In the genomic region with DNA sequence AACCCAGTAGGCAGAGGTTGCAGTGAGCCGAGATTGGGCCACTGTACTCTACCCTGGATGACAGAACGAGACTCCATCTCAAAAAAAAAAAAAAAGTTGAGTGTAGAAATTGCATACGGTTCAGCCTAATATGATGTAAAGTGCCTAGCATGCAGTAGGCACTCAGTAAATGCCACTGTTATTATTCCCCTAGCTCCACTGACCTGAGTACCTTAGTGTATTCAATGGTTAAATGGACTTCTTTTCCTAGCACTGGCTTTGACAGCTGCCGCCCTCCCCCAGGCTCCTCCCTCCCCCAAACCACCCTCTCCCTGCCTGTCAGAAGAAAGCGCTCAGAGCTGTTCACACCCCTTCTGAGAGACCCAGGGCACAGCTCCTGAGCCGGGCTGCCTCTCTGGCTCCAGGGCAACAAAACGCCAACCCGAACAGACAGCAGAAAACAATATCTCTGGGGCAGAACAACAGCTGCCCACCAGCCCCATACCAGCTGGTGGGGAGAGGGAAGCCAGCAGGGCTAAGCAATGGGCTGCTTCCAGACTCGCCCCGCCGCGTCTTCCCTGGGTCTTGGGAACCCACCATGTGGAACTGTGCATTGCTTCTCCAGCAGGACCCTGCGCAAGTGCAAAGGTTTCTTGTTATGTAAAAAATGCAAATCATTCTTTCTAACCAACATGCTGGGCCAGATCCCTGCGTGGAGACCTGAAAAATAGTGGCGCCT, we compare ENCODE assay signal across 2 cellular contexts.
TF ChIP-seq lines count a peak whose summit lies in the region.

No MANE protein-coding gene starts in this region.

TF ChIP-seq in SK-N-SH, 30 proteins besides CTCF, POLR2A, EP300 and RAD21 (continues in another document):
- no peak for TF ChIP-seq ZBTB33 (IDR thresholded peaks at IDR 0.05; ENCODE audit: borderline replicate concordance, low read depth)
- TF ChIP-seq, protein P1, sequence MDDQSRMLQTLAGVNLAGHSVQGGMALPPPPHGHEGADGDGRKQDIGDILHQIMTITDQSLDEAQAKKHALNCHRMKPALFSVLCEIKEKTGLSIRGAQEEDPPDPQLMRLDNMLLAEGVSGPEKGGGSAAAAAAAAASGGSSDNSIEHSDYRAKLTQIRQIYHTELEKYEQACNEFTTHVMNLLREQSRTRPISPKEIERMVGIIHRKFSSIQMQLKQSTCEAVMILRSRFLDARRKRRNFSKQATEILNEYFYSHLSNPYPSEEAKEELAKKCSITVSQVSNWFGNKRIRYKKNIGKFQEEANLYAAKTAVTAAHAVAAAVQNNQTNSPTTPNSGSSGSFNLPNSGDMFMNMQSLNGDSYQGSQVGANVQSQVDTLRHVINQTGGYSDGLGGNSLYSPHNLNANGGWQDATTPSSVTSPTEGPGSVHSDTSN (IDR thresholded peaks at IDR 0.05), result no peak
- no peak for TF ChIP-seq FOSL2 (IDR thresholded peaks at IDR 0.05; ENCODE audit: borderline replicate concordance, low read depth)
- no peak for TF ChIP-seq GABPA (IDR thresholded peaks at IDR 0.05; ENCODE audit: low read depth)
- no peak for TF ChIP-seq JUND (IDR thresholded peaks at IDR 0.05)
- TF ChIP-seq TAF1 (IDR thresholded peaks at IDR 0.05; ENCODE audit: borderline replicate concordance, low read depth, low read length), result no peak
- TF ChIP-seq USF2 (IDR thresholded peaks at IDR 0.05; ENCODE audit: borderline replicate concordance, low read depth, low read length), result no peak
- no peak for TF ChIP-seq RCOR1 (IDR thresholded peaks at IDR 0.05; ENCODE audit: low read length)
- no peak for TF ChIP-seq GATA2 (CRISPR knock-in tag; IDR thresholded peaks at IDR 0.05)
- TF ChIP-seq POLR2AphosphoS5 (IDR thresholded peaks at IDR 0.05; ENCODE audit: low read depth, low read length), result no peak
- TF ChIP-seq, protein P2, sequence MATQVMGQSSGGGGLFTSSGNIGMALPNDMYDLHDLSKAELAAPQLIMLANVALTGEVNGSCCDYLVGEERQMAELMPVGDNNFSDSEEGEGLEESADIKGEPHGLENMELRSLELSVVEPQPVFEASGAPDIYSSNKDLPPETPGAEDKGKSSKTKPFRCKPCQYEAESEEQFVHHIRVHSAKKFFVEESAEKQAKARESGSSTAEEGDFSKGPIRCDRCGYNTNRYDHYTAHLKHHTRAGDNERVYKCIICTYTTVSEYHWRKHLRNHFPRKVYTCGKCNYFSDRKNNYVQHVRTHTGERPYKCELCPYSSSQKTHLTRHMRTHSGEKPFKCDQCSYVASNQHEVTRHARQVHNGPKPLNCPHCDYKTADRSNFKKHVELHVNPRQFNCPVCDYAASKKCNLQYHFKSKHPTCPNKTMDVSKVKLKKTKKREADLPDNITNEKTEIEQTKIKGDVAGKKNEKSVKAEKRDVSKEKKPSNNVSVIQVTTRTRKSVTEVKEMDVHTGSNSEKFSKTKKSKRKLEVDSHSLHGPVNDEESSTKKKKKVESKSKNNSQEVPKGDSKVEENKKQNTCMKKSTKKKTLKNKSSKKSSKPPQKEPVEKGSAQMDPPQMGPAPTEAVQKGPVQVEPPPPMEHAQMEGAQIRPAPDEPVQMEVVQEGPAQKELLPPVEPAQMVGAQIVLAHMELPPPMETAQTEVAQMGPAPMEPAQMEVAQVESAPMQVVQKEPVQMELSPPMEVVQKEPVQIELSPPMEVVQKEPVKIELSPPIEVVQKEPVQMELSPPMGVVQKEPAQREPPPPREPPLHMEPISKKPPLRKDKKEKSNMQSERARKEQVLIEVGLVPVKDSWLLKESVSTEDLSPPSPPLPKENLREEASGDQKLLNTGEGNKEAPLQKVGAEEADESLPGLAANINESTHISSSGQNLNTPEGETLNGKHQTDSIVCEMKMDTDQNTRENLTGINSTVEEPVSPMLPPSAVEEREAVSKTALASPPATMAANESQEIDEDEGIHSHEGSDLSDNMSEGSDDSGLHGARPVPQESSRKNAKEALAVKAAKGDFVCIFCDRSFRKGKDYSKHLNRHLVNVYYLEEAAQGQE (IDR thresholded peaks at IDR 0.05; ENCODE audit: low read depth, low read length), result no peak
- TF ChIP-seq, protein P3, sequence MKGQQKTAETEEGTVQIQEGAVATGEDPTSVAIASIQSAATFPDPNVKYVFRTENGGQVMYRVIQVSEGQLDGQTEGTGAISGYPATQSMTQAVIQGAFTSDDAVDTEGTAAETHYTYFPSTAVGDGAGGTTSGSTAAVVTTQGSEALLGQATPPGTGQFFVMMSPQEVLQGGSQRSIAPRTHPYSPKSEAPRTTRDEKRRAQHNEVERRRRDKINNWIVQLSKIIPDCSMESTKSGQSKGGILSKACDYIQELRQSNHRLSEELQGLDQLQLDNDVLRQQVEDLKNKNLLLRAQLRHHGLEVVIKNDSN (IDR thresholded peaks at IDR 0.05; ENCODE audit: borderline replicate concordance, low read depth), result no peak
- no peak for TF ChIP-seq IRF3 (IDR thresholded peaks at IDR 0.05; ENCODE audit: low read depth, low read length)
- TF ChIP-seq MXI1 (IDR thresholded peaks at IDR 0.05; ENCODE audit: low read depth, low read length), result no peak
- no peak for TF ChIP-seq EZH2phosphoT487 (IDR thresholded peaks at IDR 0.05; ENCODE audit: borderline replicate concordance, low read depth)
- TF ChIP-seq FOXJ3 (CRISPR knock-in tag; IDR thresholded peaks at IDR 0.05), result no peak
- TF ChIP-seq RFX5 (IDR thresholded peaks at IDR 0.05; ENCODE audit: low read length), result no peak
- TF ChIP-seq SIN3A (IDR thresholded peaks at IDR 0.05; ENCODE audit: borderline replicate concordance, low read depth, low read length), result no peak

TF ChIP-seq in SK-N-SH treated with all-trans-retinoic acid at 6 μM for 48 hours, 23 proteins besides CTCF, POLR2A, EP300 and RAD21 (continued from another document):
- no peak for TF ChIP-seq ARNTL (CRISPR knock-in tag; IDR thresholded peaks at IDR 0.05; ENCODE audit: borderline replicate concordance, low read depth)
